In the genomic region with DNA sequence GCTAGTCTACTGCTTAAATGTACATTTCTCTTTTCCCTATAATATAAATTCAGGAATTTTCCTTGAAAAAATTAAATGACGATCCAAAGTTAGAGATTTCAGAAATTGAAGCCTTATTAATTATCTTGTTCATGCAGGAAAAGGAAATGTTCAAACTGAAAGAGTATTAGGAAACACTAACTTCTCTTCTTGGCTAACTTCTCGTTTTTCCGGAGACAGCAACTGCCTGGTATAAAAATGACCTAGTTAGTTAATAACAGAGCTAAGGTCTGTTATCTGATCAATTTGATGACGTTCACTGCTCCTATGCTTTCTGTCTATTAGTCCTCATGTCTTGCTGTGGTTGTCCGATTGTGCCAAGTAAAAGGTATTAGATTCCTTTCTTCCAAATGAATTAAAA, we compare ENCODE assay signal across 13 cellular contexts.
DNase-seq lines count a peak whose midpoint lies in the region; ATAC-seq and TF ChIP-seq lines count a peak whose summit lies in the region.
"Had no signal": no experiment of that assay in that cellular context is flagged by ENCODE, and none has a peak within 500 bp of the region (broad histone marks: within the 10 kb centered on the region; RNA-seq: fewer than 3 reads in every experiment).

No MANE protein-coding gene starts in this region.

- no peaks in the 10 kb centered on the region for H3K27me3 ChIP-seq in BLaER1 treated with 17β-estradiol and CSF1 and Interleukin-3, amounts not matched to agents 10 nM and 100 nM
- H3K27me3 ChIP-seq in Karpas-422 (ENCODE audit: low read length) = no peaks in the 10 kb centered on the region
- no peaks in the 10 kb centered on the region for H3K27me3 ChIP-seq in OCI-LY1 (ENCODE audit: insufficient read depth, low read length)
- H3K27me3 ChIP-seq: SJCRH30 had no signal

- H3K27ac ChIP-seq in BLaER1 treated with 17β-estradiol and CSF1 and Interleukin-3, amounts not matched to agents 10 nM and 100 nM = peak overlapping the region in 3 of 11 experiments; percentile 35 to 62 (median 47); a peak in 5 of 22 replicates
- H3K27ac ChIP-seq in Karpas-422 (ENCODE audit: low read length) (no peak overlapping the region), OCI-LY1 (ENCODE audit: low read depth, low read length, poor library complexity, severe bottlenecking) (no peak overlapping the region)
- H3K27ac ChIP-seq: KMS-11, SJCRH30 had no signal

- H3K79me2 ChIP-seq in Karpas-422 (ENCODE audit: low read length) (no peaks in the 10 kb centered on the region), OCI-LY1 (ENCODE audit: insufficient read depth, low read length) (no peaks in the 10 kb centered on the region)

- H3K4me1 ChIP-seq in BLaER1 treated with 17β-estradiol and CSF1 and Interleukin-3, amounts not matched to agents 10 nM and 100 nM = peaks cover 0 to 33% (median 10%) of the 10 kb centered on the region in 10 experiments; a peak in 11 of 20 replicates
- H3K4me1 ChIP-seq in Karpas-422 (ENCODE audit: low read length) (peaks cover 31% of the 10 kb centered on the region), OCI-LY1 (ENCODE audit: insufficient read depth, low read length, severe bottlenecking) (peaks cover 36% of the 10 kb centered on the region)
- H3K4me1 ChIP-seq: SJCRH30 had no signal

- H4K20me1 ChIP-seq in BLaER1 treated with 17β-estradiol and CSF1 and Interleukin-3, amounts not matched to agents 10 nM and 100 nM = no peaks in the 10 kb centered on the region
- no peaks in the 10 kb centered on the region for H4K20me1 ChIP-seq in Karpas-422 (ENCODE audit: insufficient read depth, low read depth, low read length)
- no peaks in the 10 kb centered on the region for H4K20me1 ChIP-seq in OCI-LY1 (ENCODE audit: insufficient read depth, low read length)

- no peaks in the 10 kb centered on the region for H3K36me3 Mint-ChIP-seq in activated naive CD4-positive, alpha-beta T cell treated with anti-CD3 and anti-CD28 coated beads, Interleukin-2, amount 10 ng/mL, durations not matched to agents 7 days and 5 days
- H3K36me3 Mint-ChIP-seq: CD8-positive, alpha-beta T cell had no signal

- H3K9ac ChIP-seq in BLaER1 treated with 17β-estradiol and CSF1 and Interleukin-3, amounts not matched to agents 10 nM and 100 nM = no peak overlapping the region
- H3K9ac ChIP-seq in Karpas-422 (ENCODE audit: low read length) (no peak overlapping the region), OCI-LY1 (ENCODE audit: low read length) (no peak overlapping the region)
- H3K9ac ChIP-seq: KMS-11 had no signal

- no peak overlapping the region for H3K4me3 ChIP-seq in BLaER1 treated with 17β-estradiol and CSF1 and Interleukin-3, amounts not matched to agents 10 nM and 100 nM
- H3K4me3 ChIP-seq in Karpas-422 (ENCODE audit: low read length) = no peak overlapping the region
- no peak overlapping the region for H3K4me3 ChIP-seq in OCI-LY1 (ENCODE audit: low read depth, low read length, poor library complexity, severe bottlenecking)
- H3K4me3 ChIP-seq: SJCRH30 had no signal

- DNase-seq in Karpas-422 = no peak
- no peak for DNase-seq in left lobe of liver (ENCODE audit: low spot score)
- no peak for DNase-seq in pons (ENCODE audit: low spot score)
- DNase-seq in activated naive CD4-positive, alpha-beta T cell treated with anti-CD3 and anti-CD28 coated beads, Interleukin-2, amount 10 ng/mL, durations not matched to agents 7 days and 5 days = no peak
- no peak for DNase-seq in NCI-H510A treated with DMSO at 0.1 percent for 48 hours (lab: John Stamatoyannopoulos, UW)
- DNase-seq: CD8-positive, alpha-beta T cell; DND-41; NCI-H2107; NCI-H345; SJCRH30 had no signal

- H2AFZ ChIP-seq in Karpas-422 (ENCODE audit: low read length) (no peak overlapping the region), OCI-LY1 (ENCODE audit: low read length) (peak overlapping the region; percentile 19; the same call in 1 of the 2 replicates)

- H3K4me2 ChIP-seq in BLaER1 treated with 17β-estradiol and CSF1 and Interleukin-3, amounts not matched to agents 10 nM and 100 nM = peak overlapping the region in 7 of 11 experiments; percentile 17 to 84 (median 54); a peak in 12 of 22 replicates
- peak overlapping the region; percentile 45 for H3K4me2 ChIP-seq in Karpas-422 (ENCODE audit: low read depth, low read length, poor library complexity, severe bottlenecking)
- H3K4me2 ChIP-seq in OCI-LY1 (ENCODE audit: low read length) = peak overlapping the region; percentile 7; the same call in 1 of the 2 replicates
- H3K4me2 ChIP-seq: KMS-11 had no signal

- H3K27ac Mint-ChIP-seq in activated naive CD4-positive, alpha-beta T cell treated with anti-CD3 and anti-CD28 coated beads, Interleukin-2, amount 10 ng/mL, durations not matched to agents 7 days and 5 days = no peak overlapping the region
- H3K27ac Mint-ChIP-seq: CD8-positive, alpha-beta T cell had no signal

- no peaks in the 10 kb centered on the region for H3K9me3 ChIP-seq in BLaER1 treated with 17β-estradiol and CSF1 and Interleukin-3, amounts not matched to agents 10 nM and 100 nM (replicated peaks in 1 of 11)
- no peaks in the 10 kb centered on the region for H3K9me3 ChIP-seq in Karpas-422 (ENCODE audit: low read length)
- H3K9me3 ChIP-seq in OCI-LY1 (ENCODE audit: low read length) = no peaks in the 10 kb centered on the region
- H3K9me3 ChIP-seq: SJCRH30 had no signal

- H3K4me3 Mint-ChIP-seq in activated naive CD4-positive, alpha-beta T cell treated with anti-CD3 and anti-CD28 coated beads, Interleukin-2, amount 10 ng/mL, durations not matched to agents 7 days and 5 days = no peak overlapping the region
- H3K4me3 Mint-ChIP-seq: CD8-positive, alpha-beta T cell had no signal

- H3K36me3 ChIP-seq in BLaER1 treated with 17β-estradiol and CSF1 and Interleukin-3, amounts not matched to agents 10 nM and 100 nM = no peaks in the 10 kb centered on the region
- H3K36me3 ChIP-seq in Karpas-422 (ENCODE audit: insufficient read depth, low read length) = no peaks in the 10 kb centered on the region
- no peaks in the 10 kb centered on the region for H3K36me3 ChIP-seq in OCI-LY1 (ENCODE audit: insufficient read depth, low read length)
- H3K36me3 ChIP-seq: SJCRH30 had no signal

- H3K4me1 Mint-ChIP-seq in activated naive CD4-positive, alpha-beta T cell treated with anti-CD3 and anti-CD28 coated beads, Interleukin-2, amount 10 ng/mL, durations not matched to agents 7 days and 5 days = no peaks in the 10 kb centered on the region

- ATAC-seq in left lobe of liver = peak; percentile 79
- ATAC-seq: CD8-positive, alpha-beta T cell had no signal

- H3K9me3 Mint-ChIP-seq in activated naive CD4-positive, alpha-beta T cell treated with anti-CD3 and anti-CD28 coated beads, Interleukin-2, amount 10 ng/mL, durations not matched to agents 7 days and 5 days = no peaks in the 10 kb centered on the region
- H3K9me3 Mint-ChIP-seq: CD8-positive, alpha-beta T cell had no signal

- no peaks in the 10 kb centered on the region for H3F3A ChIP-seq in OCI-LY1 (ENCODE audit: insufficient read depth, low read length)

- TF ChIP-seq CTCF in OCI-LY1 (IDR thresholded peaks at IDR 0.05; ENCODE audit: low read length) = no peak

- CTCF ChIA-PET in activated naive CD4-positive, alpha-beta T cell treated with anti-CD3 and anti-CD28 coated beads, Interleukin-2, amount 10 ng/mL, durations not matched to agents 7 days and 5 days (lab: Charles Lee) = interaction anchor here (1.6 kb wide), 1 partner anchor 72 kb away, joined by 3 read pairs; no protein-coding TSS in a partner anchor

- no peaks in the 10 kb centered on the region for H3K9me2 ChIP-seq in Karpas-422 (replicated peaks; ENCODE audit: insufficient read depth, low read length)
- no peaks in the 10 kb centered on the region for H3K9me2 ChIP-seq in OCI-LY1 (ENCODE audit: low read depth, low read length)

- no peaks in the 10 kb centered on the region for H3K27me3 Mint-ChIP-seq in activated naive CD4-positive, alpha-beta T cell treated with anti-CD3 and anti-CD28 coated beads, Interleukin-2, amount 10 ng/mL, durations not matched to agents 7 days and 5 days
